Comparison of ENCODE assay signal across 20 cellular contexts in the genomic region with DNA sequence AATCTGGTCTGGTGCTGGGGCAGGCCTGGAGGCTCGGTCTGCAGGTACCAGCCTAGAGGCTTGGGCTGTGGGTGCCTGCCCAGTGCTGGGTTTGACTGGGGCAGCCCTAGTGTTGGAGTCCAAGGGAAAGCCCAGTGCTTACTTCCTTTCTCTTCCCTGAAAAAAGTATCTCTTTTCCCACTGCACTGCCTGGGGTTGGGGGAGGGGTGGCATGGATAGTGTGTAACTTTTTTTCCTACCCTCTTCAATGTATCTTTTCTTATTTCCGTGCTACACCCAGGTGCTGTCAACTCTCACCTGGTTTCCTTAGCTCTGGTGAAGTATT. TPM values are rescaled to one million over a fixed set of nuclear protein-coding genes. Genes with fewer than 3 reads are reported as not detected.
DNase-seq lines count a peak whose midpoint lies in the region; ATAC-seq, FAIRE-seq and TF ChIP-seq lines count a peak whose summit lies in the region.
"Had no signal": no experiment of that assay in that cellular context is flagged by ENCODE, and none has a peak within 500 bp of the region (broad histone marks: within the 10 kb centered on the region; RNA-seq: fewer than 3 reads in every experiment).

No MANE protein-coding gene starts in this region.

- no peaks in the 10 kb centered on the region for H3K27me3 Mint-ChIP-seq in WTC11 (ENCODE audit: low read depth)
- H3K27me3 Mint-ChIP-seq: activated naive CD8-positive, alpha-beta T cell treated with anti-CD3 and anti-CD28 coated beads, Interleukin-2, amount 50 U/mL, for 24 hours; activated T-helper 17 cell treated with anti-CD3 and anti-CD28 coated beads, Interleukin-2, amount 50 U/mL, for 72 hours had no signal

- peaks cover 17% of the 10 kb centered on the region for H3F3A ChIP-seq in MM.1S (ENCODE audit: insufficient read depth, low read length)

- WGBS in mesenchymal stem cell, result 100% methylated on average over 1 of the region's 2 CpGs

- ATAC-seq in WTC11, result no peak
- ATAC-seq in stimulated activated effector memory CD8-positive, alpha-beta T cell treated with anti-CD3 and anti-CD28 coated beads, Interleukin-12 subunit alpha, Interleukin-12 subunit beta, amount 100 ng/mL, for 72 hours, result no peak
- ATAC-seq: activated CD4-positive, CD25-positive, alpha-beta regulatory T cell treated with anti-CD3 and anti-CD28 coated beads, Interleukin-2, amount 50 U/mL, for 24 hours; activated naive CD8-positive, alpha-beta T cell treated with anti-CD3 and anti-CD28 coated beads, Interleukin-2, amount 50 U/mL, for 24 hours; activated T-helper 17 cell treated with anti-CD3 and anti-CD28 coated beads, Interleukin-2, amount 50 U/mL, for 72 hours had no signal

- H3K9me3 ChIP-seq in MM.1S (replicated peaks; ENCODE audit: insufficient read depth, low read length) (no peaks in the 10 kb centered on the region), mesenchymal stem cell (ENCODE audit: control insufficient read depth, low read length) (no peaks in the 10 kb centered on the region), SJCRH30 (replicated peaks) (no peaks in the 10 kb centered on the region)
- H3K9me3 ChIP-seq: BE2C, Caco-2, HAP-1, SJSA1 had no signal

- POLR2A ChIA-PET in WTC11 (lab: Charles Lee), result no interaction called here

- H2BK12ac ChIP-seq in mesenchymal stem cell (ENCODE audit: low read length in 2 of 2), result peak overlapping the region in 1 of 2 experiments; percentile 52

- no peaks in the 10 kb centered on the region for H3K9me2 ChIP-seq in MM.1S (replicated peaks; ENCODE audit: insufficient read depth, low read length)

- H3K14ac ChIP-seq in mesenchymal stem cell (ENCODE audit: low read length in 2 of 2), result no peak overlapping the region

- no peak overlapping the region for H2BK5ac ChIP-seq in mesenchymal stem cell (ENCODE audit: low read depth, low read length, poor library complexity, severe bottlenecking)

- H3K18ac ChIP-seq in mesenchymal stem cell (ENCODE audit: low read depth in 1 of 2, low read length in 2 of 2), result peak overlapping the region in 1 of 2 experiments; percentile 12

- no peak overlapping the region for H3K4me3 ChIP-seq in MM.1S (ENCODE audit: low read length)
- H3K4me3 ChIP-seq in mesenchymal stem cell (ENCODE audit: insufficient read depth in 1 of 2, low read depth in 1 of 2, low read length in 2 of 2), result peak overlapping the region in 1 of 2 experiments; percentile 66
- H3K4me3 ChIP-seq in SJCRH30, result no peak overlapping the region
- H3K4me3 ChIP-seq: HAP-1, SJSA1 had no signal

- H3K27ac ChIP-seq in MM.1S (ENCODE audit: low read length) (peak overlapping the region; percentile 56; the same call in 1 of the 2 replicates), mesenchymal stem cell (ENCODE audit: low read length, poor library complexity, severe bottlenecking) (no peak overlapping the region), SJCRH30 (no peak overlapping the region)

- H3K4me1 ChIP-seq in MM.1S (ENCODE audit: low read length), result no peaks in the 10 kb centered on the region
- H3K4me1 ChIP-seq in mesenchymal stem cell (ENCODE audit: control insufficient read depth, insufficient read depth, low read depth, low read length), result peaks cover 3% of the 10 kb centered on the region
- no peaks in the 10 kb centered on the region for H3K4me1 ChIP-seq in SJCRH30
- H3K4me1 ChIP-seq: BE2C, Caco-2, HAP-1 had no signal

- peaks cover 9% of the 10 kb centered on the region for H3K79me1 ChIP-seq in mesenchymal stem cell (replicated peaks; ENCODE audit: low read length, poor library complexity, severe bottlenecking)

- no peak overlapping the region for H2BK120ac ChIP-seq in mesenchymal stem cell (ENCODE audit: low read depth, low read length)

- H4K20me1 ChIP-seq in MM.1S (ENCODE audit: insufficient read depth, low read length), result no peaks in the 10 kb centered on the region

- no peak for TF ChIP-seq CTCF in MM.1S (IDR thresholded peaks at IDR 0.05; ENCODE audit: low read length)
- TF ChIP-seq CTCF in WTC11 (IDR thresholded peaks at IDR 0.05), result no peak

- H3K27ac Mint-ChIP-seq in WTC11, result 0 out of 2 replicates have a peak overlapping the region, but pooled peaks have one; percentile 10
- H3K27ac Mint-ChIP-seq in stimulated activated effector memory CD8-positive, alpha-beta T cell treated with anti-CD3 and anti-CD28 coated beads, Interleukin-12 subunit alpha, Interleukin-12 subunit beta, amount 100 ng/mL, for 72 hours, result peak overlapping the region; percentile 72
- H3K27ac Mint-ChIP-seq: activated naive CD8-positive, alpha-beta T cell treated with anti-CD3 and anti-CD28 coated beads, Interleukin-2, amount 50 U/mL, for 24 hours; activated T-helper 17 cell treated with anti-CD3 and anti-CD28 coated beads, Interleukin-2, amount 50 U/mL, for 72 hours; T-helper 2 cell treated with Interferon-gamma antibody and Interleukin-4, amounts not matched to agents 5 μg/mL and 100 μg/mL, for 36 hours had no signal

- peaks cover 5% of the 10 kb centered on the region for H3K4me1 Mint-ChIP-seq in WTC11
- H3K4me1 Mint-ChIP-seq in stimulated activated effector memory CD8-positive, alpha-beta T cell treated with anti-CD3 and anti-CD28 coated beads, Interleukin-12 subunit alpha, Interleukin-12 subunit beta, amount 100 ng/mL, for 72 hours, result peaks cover 12% of the 10 kb centered on the region
- H3K4me1 Mint-ChIP-seq: activated T-helper 17 cell treated with anti-CD3 and anti-CD28 coated beads, Interleukin-2, amount 50 U/mL, for 72 hours had no signal

- H2BK15ac ChIP-seq in mesenchymal stem cell (ENCODE audit: low read depth, poor library complexity, severe bottlenecking), result no peak overlapping the region

- no peak overlapping the region for H3K23ac ChIP-seq in mesenchymal stem cell (ENCODE audit: low read length in 2 of 2)

- no peak overlapping the region for H2AK5ac ChIP-seq in mesenchymal stem cell (ENCODE audit: low read length, severe bottlenecking)

- no peak for DNase-seq in MM.1S
- DNase-seq in WTC11 (ENCODE audit: low spot score), result no peak
- DNase-seq in mesenchymal stem cell, result no peak
- DNase-seq in stimulated activated effector memory CD8-positive, alpha-beta T cell treated with anti-CD3 and anti-CD28 coated beads, Interleukin-12 subunit alpha, Interleukin-12 subunit beta, amount 100 ng/mL, for 72 hours (ENCODE audit: low spot score in 2 of 2), result no peak
- no peak for DNase-seq in NCI-H1417 (lab: John Stamatoyannopoulos, UW)
- DNase-seq in DMS153 (lab: John Stamatoyannopoulos, UW), result no peak
- no peak for DNase-seq in SJCRH30
- DNase-seq in H54 (ENCODE audit: insufficient read length, low spot score), result no peak
- DNase-seq: activated naive CD8-positive, alpha-beta T cell treated with anti-CD3 and anti-CD28 coated beads, Interleukin-2, amount 50 U/mL, for 24 hours; BE2C; Caco-2; islet precursor cell; KBM-7; NCI-H2029; stimulated activated CD4-positive, alpha-beta T cell treated with anti-CD3 and anti-CD28 coated beads, Interleukin-1b, Interleukin-23, amount 100 ng/mL, for 48 hours had no signal

- H4K91ac ChIP-seq in mesenchymal stem cell (ENCODE audit: low read length), result no peak overlapping the region

- H3K36me3 Mint-ChIP-seq in WTC11, result peaks cover 3% of the 10 kb centered on the region
- H3K36me3 Mint-ChIP-seq in stimulated activated effector memory CD8-positive, alpha-beta T cell treated with anti-CD3 and anti-CD28 coated beads, Interleukin-12 subunit alpha, Interleukin-12 subunit beta, amount 100 ng/mL, for 72 hours, result peaks cover 5% of the 10 kb centered on the region

- H3K36me3 ChIP-seq in MM.1S (replicated peaks; ENCODE audit: insufficient read depth, low read length) (no peaks in the 10 kb centered on the region), mesenchymal stem cell (ENCODE audit: control insufficient read depth in 1 of 2, insufficient read depth in 2 of 2, low read depth in 1 of 2, low read length in 2 of 2) (peaks cover 3 to 14% of the 10 kb centered on the region in 2 experiments), SJCRH30 (no peaks in the 10 kb centered on the region)
- H3K36me3 ChIP-seq: BE2C, SJSA1 had no signal

- H3K4me2 ChIP-seq in MM.1S (ENCODE audit: low read depth, low read length), result peak overlapping the region; percentile 83; the same call in 1 of the 2 replicates
- no peak overlapping the region for H3K4me2 ChIP-seq in mesenchymal stem cell (ENCODE audit: low read length, poor library complexity, severe bottlenecking)

- no peak overlapping the region for H3K4ac ChIP-seq in mesenchymal stem cell (ENCODE audit: low read depth in 1 of 2, low read length in 2 of 2)

- H2AFZ ChIP-seq in MM.1S (ENCODE audit: low read length) (no peak overlapping the region), mesenchymal stem cell (ENCODE audit: low read depth, low read length) (no peak overlapping the region)

- H3K79me2 ChIP-seq in MM.1S (ENCODE audit: low read length), result peaks cover 14% of the 10 kb centered on the region

- no peaks in the 10 kb centered on the region for H3K9me3 Mint-ChIP-seq in WTC11
- no peaks in the 10 kb centered on the region for H3K9me3 Mint-ChIP-seq in stimulated activated effector memory CD8-positive, alpha-beta T cell treated with anti-CD3 and anti-CD28 coated beads, Interleukin-12 subunit alpha, Interleukin-12 subunit beta, amount 100 ng/mL, for 72 hours
- H3K9me3 Mint-ChIP-seq: activated naive CD8-positive, alpha-beta T cell treated with anti-CD3 and anti-CD28 coated beads, Interleukin-2, amount 50 U/mL, for 24 hours; activated T-helper 17 cell treated with anti-CD3 and anti-CD28 coated beads, Interleukin-2, amount 50 U/mL, for 72 hours; T-helper 2 cell treated with Interferon-gamma antibody and Interleukin-4, amounts not matched to agents 5 μg/mL and 100 μg/mL, for 36 hours had no signal

- H3K4me3 Mint-ChIP-seq in WTC11, result no peak overlapping the region
- no peak overlapping the region for H3K4me3 Mint-ChIP-seq in stimulated activated effector memory CD8-positive, alpha-beta T cell treated with anti-CD3 and anti-CD28 coated beads, Interleukin-12 subunit alpha, Interleukin-12 subunit beta, amount 100 ng/mL, for 72 hours
- H3K4me3 Mint-ChIP-seq: activated naive CD8-positive, alpha-beta T cell treated with anti-CD3 and anti-CD28 coated beads, Interleukin-2, amount 50 U/mL, for 24 hours; activated T-helper 17 cell treated with anti-CD3 and anti-CD28 coated beads, Interleukin-2, amount 50 U/mL, for 72 hours; T-helper 2 cell treated with Interferon-gamma antibody and Interleukin-4, amounts not matched to agents 5 μg/mL and 100 μg/mL, for 36 hours had no signal

- FAIRE-seq in H54 (lab: Jason Lieb, UNC), result no peak

- H3K27me3 ChIP-seq in MM.1S (replicated peaks; ENCODE audit: insufficient read depth, low read length) (no peaks in the 10 kb centered on the region), mesenchymal stem cell (ENCODE audit: control insufficient read depth in 1 of 2, insufficient read depth in 1 of 2, low read length in 2 of 2) (peaks cover 0 to 8% of the 10 kb centered on the region in 2 experiments), SJCRH30 (no peaks in the 10 kb centered on the region)
- H3K27me3 ChIP-seq: BE2C, SJSA1 had no signal

- CTCF ChIA-PET in WTC11 (lab: Charles Lee), result interaction anchor here (0.6 kb wide), 1 partner anchor 330 kb away, joined by 3 read pairs; no protein-coding TSS in a partner anchor

- TF ChIP-seq POLR2A in H54 (IDR thresholded peaks at IDR 0.05; ENCODE audit: low read depth, low read length), result no peak

- no peak overlapping the region for H4K8ac ChIP-seq in mesenchymal stem cell (ENCODE audit: low read length)

- peak overlapping the region; percentile 32; the same call in 1 of the 2 replicates for H3K9ac ChIP-seq in MM.1S (ENCODE audit: low read length)
- H3K9ac ChIP-seq in mesenchymal stem cell (ENCODE audit: low read length), result peak overlapping the region; percentile 69

RNA-seq across cellular contexts. Expression of gene KANTR, which starts 21.6 kb away (rescaled TPM):
- 13.4 to 14.9 TPM (median 14.0 TPM) in 3 replicates for total RNA-seq in WTC11 (2021)
- polyA plus RNA-seq in mesenchymal stem cell (2013, experiment 1 of 2), result 2.6 TPM
- polyA plus RNA-seq in mesenchymal stem cell (2013, experiment 2 of 2), result 2.6 TPM
- 5.7 and 6.7 TPM in 2 replicates for total RNA-seq in SJCRH30 (2014; rRNA removed; shearing (Covaris generic))

RNA-seq across cellular contexts. Expression of gene TSPYL2, which starts 33.3 kb away (rescaled TPM):
- total RNA-seq in WTC11 (2021), result 14.6 to 17.9 TPM (median 16.2 TPM) in 3 replicates
- polyA plus RNA-seq in mesenchymal stem cell (2013, experiment 1 of 2), result 31.2 TPM
- polyA plus RNA-seq in mesenchymal stem cell (2013, experiment 2 of 2), result 28.6 TPM
- 9.3 and 11.8 TPM in 2 replicates for total RNA-seq in SJCRH30 (2014; rRNA removed; shearing (Covaris generic))
